ENCODE assay signal across 8 cellular contexts in genomic region chr1:156860113-156860638, GRCh38. TPM values are rescaled to one million over a fixed set of nuclear protein-coding genes. Genes with fewer than 3 reads are reported as not detected.
DNase-seq lines count a peak whose midpoint lies in the region; ATAC-seq and TF ChIP-seq lines count a peak whose summit lies in the region.

No MANE protein-coding gene starts in this region.

- H3K9me3 Mint-ChIP-seq in activated naive CD4-positive, alpha-beta T cell treated with anti-CD3 and anti-CD28 coated beads for 36 hours: no peaks in the 10 kb centered on the region

- intact Hi-C loops in activated naive CD4-positive, alpha-beta T cell treated with anti-CD3 and anti-CD28 coated beads for 36 hours (cut with micrococcal nuclease): loop anchor here (1.0 to 5.0 kb wide), 8 partner anchors 12 to 171 kb away; partner anchors contain the start of gene CRABP2
- intact Hi-C loops in posterior cingulate gyrus (cut with DNase I): loop anchor here (2.0 to 5.0 kb wide), 2 partner anchors 21 to 63 kb away; no protein-coding TSS in a partner anchor

- H3K4me1 Mint-ChIP-seq in activated naive CD4-positive, alpha-beta T cell treated with anti-CD3 and anti-CD28 coated beads for 36 hours (ENCODE audit: low read depth): peaks cover 20% of the 10 kb centered on the region

- H3K36me3 ChIP-seq in cardiac muscle cell: no peaks in the 10 kb centered on the region

- H3K4me1 ChIP-seq in cardiac muscle cell (ENCODE audit: low read depth): peaks cover 13% of the 10 kb centered on the region

- no peak overlapping the region for H3K27ac ChIP-seq in cardiac muscle cell

- peaks cover 51% of the 10 kb centered on the region for H3K27me3 ChIP-seq in cardiac muscle cell

- ATAC-seq in HG02973 (IDR thresholded peaks at IDR 0.05; ENCODE audit: unreplicated experiment) (peak; percentile 47), HG03196 (IDR thresholded peaks at IDR 0.05; ENCODE audit: unreplicated experiment) (no peak)

- DNase-seq in COLO829 (ENCODE audit: low spot score) (peak; percentile 44), RPMI8226 (peak; percentile 82), cardiac muscle cell (ENCODE audit: low read depth in 1 of 2, low spot score in 1 of 2) (peak; percentile 54 to 66), posterior cingulate gyrus (peak in 7 of 10 donors; percentile 34 to 93 (median 50)), RKO (ENCODE audit: low spot score) (no peak)
- DNase-seq in activated naive CD4-positive, alpha-beta T cell treated with anti-CD3 and anti-CD28 coated beads for 36 hours: peak; percentile 56

- peak overlapping the region; percentile 64 for H3K4me3 Mint-ChIP-seq in activated naive CD4-positive, alpha-beta T cell treated with anti-CD3 and anti-CD28 coated beads for 36 hours

- no peaks in the 10 kb centered on the region for H3K36me3 Mint-ChIP-seq in activated naive CD4-positive, alpha-beta T cell treated with anti-CD3 and anti-CD28 coated beads for 36 hours (ENCODE audit: low read depth)

- H3K4me3 ChIP-seq in cardiac muscle cell: peak overlapping the region; percentile 17

- H3K27me3 Mint-ChIP-seq in activated naive CD4-positive, alpha-beta T cell treated with anti-CD3 and anti-CD28 coated beads for 36 hours (ENCODE audit: low read depth): peaks cover 56% of the 10 kb centered on the region

- TF ChIP-seq CTCF in cardiac muscle cell (IDR thresholded peaks at IDR 0.05; ENCODE audit: low read depth, low read length): peak; percentile 86

- no peak overlapping the region for H3K27ac Mint-ChIP-seq in activated naive CD4-positive, alpha-beta T cell treated with anti-CD3 and anti-CD28 coated beads for 36 hours

- H3K9me3 ChIP-seq in cardiac muscle cell (ENCODE audit: low read depth): no peaks in the 10 kb centered on the region

- CTCF ChIA-PET in activated naive CD4-positive, alpha-beta T cell treated with anti-CD3 and anti-CD28 coated beads for 36 hours (lab: Charles Lee): interaction anchor here (0.6 to 10.2 kb wide), 39 partner anchors 11 to 522 kb away, joined by 3 to 177 read pairs (median 5); partner anchors contain the start of genes CCT3, MRPL24, PEAR1 and TSACC

RNA-seq across cellular contexts. Expression of gene NTRK1, which starts 0.5 kb away (rescaled TPM):
- under 1 TPM in 1 of 2 experiments, not detected in 1; 0.67 TPM for total RNA-seq in activated naive CD4-positive, alpha-beta T cell treated with anti-CD3 and anti-CD28 coated beads for 36 hours
- 3.6 and 3.8 TPM in 2 replicates for total RNA-seq in cardiac muscle cell
- 2.4 and 3.9 TPM in 2 replicates for polyA plus RNA-seq in cardiac muscle cell

RNA-seq across cellular contexts. Expression of gene INSRR, which starts 1.3 kb away (rescaled TPM):
- total RNA-seq in activated naive CD4-positive, alpha-beta T cell treated with anti-CD3 and anti-CD28 coated beads for 36 hours: not detected
- total RNA-seq in cardiac muscle cell: 0.18 and 0.21 TPM in 2 replicates
- polyA plus RNA-seq in cardiac muscle cell: 0.11 and 0.30 TPM in 2 replicates

RNA-seq across cellular contexts. Expression of gene PEAR1, which starts 33.3 kb away (rescaled TPM):
- total RNA-seq in activated naive CD4-positive, alpha-beta T cell treated with anti-CD3 and anti-CD28 coated beads for 36 hours: not detected
- total RNA-seq in cardiac muscle cell: 0.14 and 0.57 TPM in 2 replicates
- 0.59 and 1.1 TPM in 2 replicates for polyA plus RNA-seq in cardiac muscle cell

RNA-seq across cellular contexts. Expression of gene SH2D2A, which starts 43.5 kb away (rescaled TPM):
- 100 to 1,000 TPM; 134 to 138 TPM for total RNA-seq in activated naive CD4-positive, alpha-beta T cell treated with anti-CD3 and anti-CD28 coated beads for 36 hours
- 2.7 and 3.8 TPM in 2 replicates for total RNA-seq in cardiac muscle cell
- 1.1 and 5.2 TPM in 2 replicates for polyA plus RNA-seq in cardiac muscle cell
